ENCODE assay signal across 19 cellular contexts in the genomic region with DNA sequence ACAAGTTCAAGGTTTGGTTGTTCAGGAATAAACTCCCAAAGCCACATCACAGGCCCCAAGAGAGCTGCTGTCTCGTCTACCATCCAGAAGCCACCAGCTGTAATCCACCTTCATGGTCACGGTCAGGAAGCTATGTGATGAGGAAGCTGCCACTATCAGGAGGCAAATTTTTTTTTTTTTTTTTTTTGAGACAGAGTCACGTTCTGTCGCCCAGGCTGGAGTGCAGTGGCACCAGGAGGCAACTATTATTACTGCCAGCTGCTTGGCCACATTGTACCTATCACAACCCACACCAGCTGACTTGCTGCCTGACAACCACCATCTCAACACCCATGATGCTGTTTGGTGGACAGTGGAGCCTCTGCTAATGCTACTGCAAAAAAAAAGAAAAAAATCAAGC.
"Had no signal": no experiment of that assay in that cellular context is flagged by ENCODE, and none has a peak within 500 bp of the region (broad histone marks: within the 10 kb centered on the region; RNA-seq: fewer than 3 reads in every experiment).

No MANE protein-coding gene starts in this region.

- H3K27me3 ChIP-seq: esophagus squamous epithelium, neutrophil, right lobe of liver, stomach, thyroid gland had no signal

- H3K4me1 ChIP-seq: esophagus squamous epithelium, parathyroid adenoma, right lobe of liver, stomach, thyroid gland had no signal

- ATAC-seq: effector memory CD8-positive, alpha-beta T cell; left lobe of liver; natural killer cell treated with Interleukin-12 subunit alpha and Interleukin-12 subunit beta and Interleukin-15 and Interleukin-18, amount 100 ng/mL, for 72 hours; right lobe of liver had no signal

- H3K27ac ChIP-seq: esophagus squamous epithelium, neutrophil, parathyroid adenoma, right lobe of liver, stomach, thyroid gland had no signal

- DNase-seq: cortex of kidney; effector memory CD8-positive, alpha-beta T cell; erythroblast; esophagus squamous epithelium; head of caudate nucleus; kidney; naive B cell; right lobe of liver; small intestine; stimulated activated CD4-positive, alpha-beta T cell treated with anti-CD3 and anti-CD28 coated beads, Interleukin-15, amount 100 ng/mL, for 24 hours; stimulated activated CD4-positive, alpha-beta T cell treated with anti-CD3 and anti-CD28 coated beads, Interleukin-2, amount 100 ng/mL, for 48 hours; stimulated activated naive CD4-positive, alpha-beta T cell; stomach; thyroid gland; trophoblast cell had no signal
